Comparison of ENCODE assay signal across 8 cellular contexts in the genomic region with DNA sequence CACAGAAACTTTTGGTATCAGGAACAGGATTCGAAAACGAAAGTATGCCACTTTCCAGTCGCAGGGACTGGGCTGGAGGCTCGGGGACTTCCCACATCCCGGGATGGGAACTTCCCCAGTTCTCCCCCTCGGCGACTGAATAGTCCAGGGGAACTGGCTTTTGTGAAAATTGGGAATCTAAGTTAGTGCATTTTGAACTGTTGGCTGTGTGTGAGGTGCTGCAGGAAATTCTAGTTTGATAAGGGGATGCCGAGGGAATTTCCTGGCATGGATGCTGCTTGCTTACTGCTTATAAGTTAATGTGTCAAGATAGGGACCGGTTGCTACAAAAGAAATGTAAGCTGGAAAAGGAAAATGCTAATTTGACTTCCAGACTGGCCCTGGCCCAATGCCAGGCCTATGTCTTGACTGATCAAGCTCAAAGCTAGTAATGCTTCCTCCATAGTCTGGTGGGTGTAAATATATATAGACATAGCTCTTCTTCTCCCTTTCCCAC.
DNase-seq lines count a peak whose midpoint lies in the region; FAIRE-seq and TF ChIP-seq lines count a peak whose summit lies in the region.

No MANE protein-coding gene starts in this region.

- no peaks in the 10 kb centered on the region; the same call in 1 of the 2 replicates for H3K36me3 ChIP-seq in HAP-1 (replicated peaks)
- H3K36me3 ChIP-seq in stomach: no peaks in the 10 kb centered on the region

- H3K4me1 ChIP-seq in HAP-1: 0 out of 2 replicates have a peak, but pooled peaks cover 3% of the 10 kb centered on the region
- peaks cover 0 to 17% (median 12%) of the 10 kb centered on the region in 4 donors for H3K4me1 ChIP-seq in stomach

- no peak for TF ChIP-seq POLR2A in stomach (IDR thresholded peaks at IDR 0.05)

- H3K9me3 Mint-ChIP-seq in activated naive CD4-positive, alpha-beta T cell treated with anti-CD3 and anti-CD28 coated beads for 36 hours: no peaks in the 10 kb centered on the region

- intact Hi-C loops in stomach (cut with DNase I; ENCODE audit: low total_unique reads): no loop called here
- intact Hi-C loops in activated naive CD4-positive, alpha-beta T cell treated with anti-CD3 and anti-CD28 coated beads for 36 hours (cut with micrococcal nuclease): no loop called here

- 1 to 9% (median 3%) methylated on average over 9 of the region's 9 CpGs for WGBS in stomach, 5 donors

- TF ChIP-seq EP300 in stomach (IDR thresholded peaks at IDR 0.05): no peak

- H3K27me3 Mint-ChIP-seq in activated naive CD4-positive, alpha-beta T cell treated with anti-CD3 and anti-CD28 coated beads for 36 hours (ENCODE audit: low read depth): peaks cover 17% of the 10 kb centered on the region

- peak; percentile 68 for FAIRE-seq in islet of Langerhans (lab: Jason Lieb, UNC)

- TF ChIP-seq CTCF in WI38 (IDR thresholded peaks at IDR 0.05; ENCODE audit: low read depth, low read length) (no peak), stomach (IDR thresholded peaks at IDR 0.05) (no peak)

- peak overlapping the region; percentile 7 for H3K4me3 ChIP-seq in HAP-1
- H3K4me3 ChIP-seq in WI38 (ENCODE audit: low read depth, low read length): peak overlapping the region; percentile 67
- peak overlapping the region; percentile 40 to 53 (median 44) for H3K4me3 ChIP-seq in stomach

- H3K9me3 ChIP-seq in HAP-1: no peaks in the 10 kb centered on the region
- peaks cover 0 to 4% (median 0%) of the 10 kb centered on the region in 4 donors for H3K9me3 ChIP-seq in stomach

- H3K27me3 ChIP-seq in HAP-1 (ENCODE audit: low read depth) (peaks cover 2% of the 10 kb centered on the region), stomach (no peaks in the 10 kb centered on the region)

- DNase-seq in AG08396 (ENCODE audit: low spot score) (peak; percentile 48), HAP-1 (ENCODE audit: low spot score in 2 of 2) (peak in 1 of 2 experiments; percentile 37), stomach (peak; percentile 67), NCI-H82 treated with DMSO at 0.1 percent for 48 hours (lab: John Stamatoyannopoulos, UW; ENCODE audit: unreplicated experiment) (no peak)
- DNase-seq in stimulated activated CD4-positive, alpha-beta T cell treated with anti-CD3 and anti-CD28 coated beads, Interleukin-4, amount 100 ng/mL, for 4 hours: no peak
- no peak for DNase-seq in activated naive CD4-positive, alpha-beta T cell treated with anti-CD3 and anti-CD28 coated beads for 36 hours

- in situ Hi-C loops in HAP-1 (cut with MboI; ENCODE audit: low sequenced_read_pairs): no loop called here

- H3K27ac ChIP-seq in stomach: peak overlapping the region; percentile 80 to 89 (median 85)

- H3K4me1 Mint-ChIP-seq in activated naive CD4-positive, alpha-beta T cell treated with anti-CD3 and anti-CD28 coated beads for 36 hours (ENCODE audit: low read depth): peaks cover 7% of the 10 kb centered on the region

- H3K27ac Mint-ChIP-seq in activated naive CD4-positive, alpha-beta T cell treated with anti-CD3 and anti-CD28 coated beads for 36 hours: no peak overlapping the region

- H3K36me3 Mint-ChIP-seq in activated naive CD4-positive, alpha-beta T cell treated with anti-CD3 and anti-CD28 coated beads for 36 hours (ENCODE audit: low read depth): no peaks in the 10 kb centered on the region

- CTCF ChIA-PET in activated naive CD4-positive, alpha-beta T cell treated with anti-CD3 and anti-CD28 coated beads for 36 hours (lab: Charles Lee): interaction anchor here (0.6 kb wide), 1 partner anchor 145 kb away, joined by 4 read pairs; no protein-coding TSS in a partner anchor

- H3K4me3 Mint-ChIP-seq in activated naive CD4-positive, alpha-beta T cell treated with anti-CD3 and anti-CD28 coated beads for 36 hours: no peak overlapping the region

Comparison
In these comparisons a context has a peak if more than half of its experiments do, and no peak if none do; other contexts are left out.
1. DNase-seq: peak in AG08396 (single experiment) and stomach (single experiment); none in stimulated activated CD4-positive, alpha-beta T cell treated with anti-CD3 and anti-CD28 coated beads, Interleukin-4, amount 100 ng/mL, for 4 hours (0 of 2), NCI-H82 treated with DMSO at 0.1 percent for 48 hours (single experiment) and activated naive CD4-positive, alpha-beta T cell treated with anti-CD3 and anti-CD28 coated beads for 36 hours (single experiment).
2. H3K4me3 ChIP-seq: peak in every context shown above with its lines; median percentile 67 in WI38; 44 in stomach; 7 in HAP-1.